Comparison of ENCODE assay signal across 16 cellular contexts in genomic region chr14:75077794-75078193, GRCh38. TPM values are rescaled to one million over a fixed set of nuclear protein-coding genes. Genes with fewer than 3 reads are reported as not detected.
DNase-seq lines count a peak whose midpoint lies in the region; ATAC-seq and TF ChIP-seq lines count a peak whose summit lies in the region.
"Had no signal": no experiment of that assay in that cellular context is flagged by ENCODE, and none has a peak within 500 bp of the region (broad histone marks: within the 10 kb centered on the region; RNA-seq: fewer than 3 reads in every experiment).

No MANE protein-coding gene starts in this region.

- no peak for TF ChIP-seq EP300 in neural cell (conservative IDR thresholded peaks at IDR 0.05; ENCODE audit: poor library complexity, severe bottlenecking)

- no peak overlapping the region for H3K9ac ChIP-seq in neural cell (ENCODE audit: low read length)

- H3K4me1 Mint-ChIP-seq in brain: no peaks in the 10 kb centered on the region
- no peaks in the 10 kb centered on the region for H3K4me1 Mint-ChIP-seq in activated T-helper 17 cell treated with anti-CD3 and anti-CD28 coated beads, Interleukin-2, amount 50 U/mL, for 72 hours
- H3K4me1 Mint-ChIP-seq: CD4-positive, CD25-positive, alpha-beta regulatory T cell had no signal

- no peaks in the 10 kb centered on the region for H3K27me3 ChIP-seq in neural cell (ENCODE audit: insufficient read depth, low read depth, low read length)
- H3K27me3 ChIP-seq: MG63 had no signal

- no peaks in the 10 kb centered on the region for H3K79me2 ChIP-seq in neural cell (replicated peaks; ENCODE audit: insufficient read depth, low read length)

- no peak for TF ChIP-seq CTCF in brain (conservative IDR thresholded peaks at IDR 0.05)
- TF ChIP-seq CTCF in neural cell (IDR thresholded peaks at IDR 0.05; ENCODE audit: poor library complexity, severe bottlenecking): no peak

- peak overlapping the region in 3 of 5 experiments; percentile 49 to 77 (median 65) for H3K27ac Mint-ChIP-seq in brain
- H3K27ac Mint-ChIP-seq in activated T-helper 17 cell treated with anti-CD3 and anti-CD28 coated beads, Interleukin-2, amount 50 U/mL, for 72 hours: no peak overlapping the region
- H3K27ac Mint-ChIP-seq: CD4-positive, CD25-positive, alpha-beta regulatory T cell had no signal

- TF ChIP-seq RAD21 in neural cell (conservative IDR thresholded peaks at IDR 0.05): no peak

- no peaks in the 10 kb centered on the region for H3K9me3 Mint-ChIP-seq in brain
- H3K9me3 Mint-ChIP-seq in activated T-helper 17 cell treated with anti-CD3 and anti-CD28 coated beads, Interleukin-2, amount 50 U/mL, for 72 hours: no peaks in the 10 kb centered on the region
- H3K9me3 Mint-ChIP-seq: CD4-positive, CD25-positive, alpha-beta regulatory T cell had no signal

- ATAC-seq in HG02678 (IDR thresholded peaks at IDR 0.05; ENCODE audit: unreplicated experiment): no peak
- no peak for ATAC-seq in activated T-helper 17 cell treated with anti-CD3 and anti-CD28 coated beads, Interleukin-2, amount 50 U/mL, for 72 hours (replicated peaks)

- no peak overlapping the region for H3K27ac ChIP-seq in neural cell (ENCODE audit: low read length)

- H3K4me2 ChIP-seq in neural cell (ENCODE audit: low read length): no peak overlapping the region

- H3K9me3 ChIP-seq in neural cell (ENCODE audit: low read length): no peaks in the 10 kb centered on the region
- H3K9me3 ChIP-seq: MG63 had no signal

- H3F3A ChIP-seq in neural cell (ENCODE audit: insufficient read depth, low read length, poor library complexity, severe bottlenecking): no peaks in the 10 kb centered on the region

- H3K4me3 Mint-ChIP-seq in brain: no peak overlapping the region
- no peak overlapping the region for H3K4me3 Mint-ChIP-seq in activated T-helper 17 cell treated with anti-CD3 and anti-CD28 coated beads, Interleukin-2, amount 50 U/mL, for 72 hours
- H3K4me3 Mint-ChIP-seq: CD4-positive, CD25-positive, alpha-beta regulatory T cell had no signal

- H3K36me3 Mint-ChIP-seq in brain: no peaks in the 10 kb centered on the region
- H3K36me3 Mint-ChIP-seq in activated T-helper 17 cell treated with anti-CD3 and anti-CD28 coated beads, Interleukin-2, amount 50 U/mL, for 72 hours (ENCODE audit: low read depth): peaks cover 8% of the 10 kb centered on the region

- DNase-seq in DMS79 treated with DMSO at 0.1 percent for 48 hours (lab: John Stamatoyannopoulos, UW): peak; percentile 63
- DNase-seq in NCI-H187 treated with DMSO at 0.1 percent for 48 hours (lab: John Stamatoyannopoulos, UW): peak; percentile 81
- no peak for DNase-seq in CD1c-positive myeloid dendritic cell (ENCODE audit: extremely low spot score)
- DNase-seq: CD4-positive, CD25-positive, alpha-beta regulatory T cell; IMR-90; Karpas-422; MG63; NCI-H1092 treated with DMSO at 0.1 percent for 48 hours; NCI-H446 treated with DMSO at 0.1 percent for 48 hours; NCI-H748 treated with DMSO at 0.1 percent for 48 hours; RPMI8226; SW 1271 had no signal

- no peaks in the 10 kb centered on the region for H3K9me2 ChIP-seq in neural cell (ENCODE audit: insufficient read depth, low read length)

- no peak overlapping the region for H3K4me3 ChIP-seq in neural cell (ENCODE audit: low read length)
- H3K4me3 ChIP-seq: MG63 had no signal

- H3K27me3 Mint-ChIP-seq in brain: peaks cover 3% of the 10 kb centered on the region
- H3K27me3 Mint-ChIP-seq in activated T-helper 17 cell treated with anti-CD3 and anti-CD28 coated beads, Interleukin-2, amount 50 U/mL, for 72 hours: no peaks in the 10 kb centered on the region

- no peaks in the 10 kb centered on the region for H3K36me3 ChIP-seq in neural cell (ENCODE audit: insufficient read depth, low read length)
- H3K36me3 ChIP-seq: MG63 had no signal

- H4K20me1 ChIP-seq in neural cell (ENCODE audit: insufficient read depth): no peaks in the 10 kb centered on the region

- H2AFZ ChIP-seq in neural cell (ENCODE audit: low read depth, low read length): no peak overlapping the region

TF ChIP-seq in neural cell, 6 proteins besides CTCF, POLR2A, EP300 and RAD21:
- TF ChIP-seq POLR2AphosphoS5 (IDR thresholded peaks at IDR 0.05) (peak; percentile 67), TAF1 (IDR thresholded peaks at IDR 0.05; ENCODE audit: low read depth) (no peak)
TF ChIP-seq in neural cell: peak in this region for 1.

RNA-seq across cellular contexts. Expression of gene ZC2HC1C, which starts 8.4 kb away (rescaled TPM):
- polyA plus RNA-seq in brain (ENCODE audit: insufficient read depth, low read depth, low replicate concordance): 5.8 TPM
- 3.9 and 4.5 TPM in 2 replicates for polyA plus RNA-seq in neural cell
- 2.9 and 4.1 TPM in 2 replicates for polyA minus RNA-seq in neural cell
- total RNA-seq in activated T-helper 17 cell treated with anti-CD3 and anti-CD28 coated beads, Interleukin-2, amount 50 U/mL, for 72 hours: 1 to 10 TPM; 2.2 to 3.7 TPM

RNA-seq across cellular contexts. Expression of gene ACYP1, which starts 14.0 kb away (rescaled TPM):
- polyA plus RNA-seq in brain (ENCODE audit: insufficient read depth, low read depth, low replicate concordance): 67.7 TPM
- 143 and 149 TPM in 2 replicates for polyA plus RNA-seq in neural cell
- polyA minus RNA-seq in neural cell: 23.6 and 34.2 TPM in 2 replicates
- 10 to 100 TPM; 43.4 to 52.8 TPM for total RNA-seq in activated T-helper 17 cell treated with anti-CD3 and anti-CD28 coated beads, Interleukin-2, amount 50 U/mL, for 72 hours

RNA-seq across cellular contexts. Expression of gene MLH3, which starts 26.5 kb away (rescaled TPM):
- polyA plus RNA-seq in brain (ENCODE audit: insufficient read depth, low read depth, low replicate concordance) (5.9 TPM), neural cell (16.9 and 17.3 TPM in 2 replicates)
- polyA minus RNA-seq in neural cell: 42.6 TPM in 2 replicates
- total RNA-seq in activated T-helper 17 cell treated with anti-CD3 and anti-CD28 coated beads, Interleukin-2, amount 50 U/mL, for 72 hours: 10 to 100 TPM; 31.4 to 46.7 TPM

RNA-seq across cellular contexts. Expression of gene NEK9, which starts 49.1 kb away (rescaled TPM):
- polyA plus RNA-seq in brain (ENCODE audit: insufficient read depth, low read depth, low replicate concordance) (37.7 TPM), neural cell (9.4 and 22.9 TPM in 2 replicates)
- polyA minus RNA-seq in neural cell: 13.1 and 14.4 TPM in 2 replicates
- total RNA-seq in activated T-helper 17 cell treated with anti-CD3 and anti-CD28 coated beads, Interleukin-2, amount 50 U/mL, for 72 hours: 10 to 100 TPM; 49.4 to 52.4 TPM
